8 cellular contexts compared by ENCODE assay signal in the genomic region with DNA sequence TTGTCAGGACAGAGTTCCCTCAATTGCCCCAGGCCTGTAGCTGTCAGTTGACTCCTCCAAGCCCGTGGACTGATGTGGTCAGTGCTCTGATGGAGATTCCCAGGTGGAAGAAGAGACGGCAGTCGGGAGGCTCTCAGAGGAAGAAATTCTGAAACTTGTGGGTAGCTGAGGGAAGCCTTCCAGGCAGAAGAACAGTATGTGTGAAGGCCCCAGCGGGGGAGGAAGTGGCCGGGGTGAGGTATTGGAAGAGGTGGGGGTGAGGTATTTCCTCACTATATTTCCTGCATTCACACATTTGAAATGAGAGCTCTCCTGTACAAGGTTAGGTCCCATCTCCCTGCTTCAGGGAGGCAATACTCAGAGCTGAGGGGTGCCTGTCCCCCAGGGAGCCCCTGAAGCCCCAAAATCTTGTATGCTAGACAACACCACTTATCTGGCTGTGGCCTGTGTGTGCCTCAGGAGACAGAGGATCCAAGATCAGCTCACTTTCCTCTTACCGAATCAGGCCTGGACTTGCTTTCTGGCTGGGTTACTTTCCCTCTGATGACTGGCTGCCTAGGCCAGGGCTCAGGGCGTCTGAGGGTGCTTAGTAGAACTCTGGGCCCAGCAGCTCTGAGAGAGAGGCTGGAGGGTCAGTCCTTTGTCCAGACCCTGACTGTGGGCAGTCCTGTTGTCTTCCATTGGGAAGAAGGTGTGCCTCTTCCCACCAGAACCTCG. TPM values are rescaled to one million over a fixed set of nuclear protein-coding genes. Genes with fewer than 3 reads are reported as not detected.
DNase-seq lines count a peak whose midpoint lies in the region; ATAC-seq and TF ChIP-seq lines count a peak whose summit lies in the region.

No MANE protein-coding gene starts in this region.

- H3K4me1 Mint-ChIP-seq in activated naive CD8-positive, alpha-beta T cell treated with anti-CD3 and anti-CD28 coated beads for 36 hours: peaks cover 32% of the 10 kb centered on the region
- H3K4me1 Mint-ChIP-seq in memory B cell: peaks cover 32% of the 10 kb centered on the region
- peaks cover 51% of the 10 kb centered on the region for H3K4me1 Mint-ChIP-seq in stimulated activated memory B cell treated with anti-CD40 and anti-IgM and Interleukin-4, amounts not matched to agents 10 μg/mL and 1 μg/mL and 100 μg/mL, for 72 hours

- no peaks in the 10 kb centered on the region for H3K27me3 ChIP-seq in RWPE2 (ENCODE audit: insufficient read depth, poor library complexity, severe bottlenecking)

- peak overlapping the region; percentile 73 for H3K27ac ChIP-seq in RWPE2 (ENCODE audit: poor library complexity, severe bottlenecking)

- H3K27ac Mint-ChIP-seq in activated naive CD8-positive, alpha-beta T cell treated with anti-CD3 and anti-CD28 coated beads for 36 hours: peak overlapping the region; percentile 81
- H3K27ac Mint-ChIP-seq in memory B cell: peak overlapping the region; percentile 69
- peak overlapping the region; percentile 68 for H3K27ac Mint-ChIP-seq in stimulated activated memory B cell treated with anti-CD40 and anti-IgM and Interleukin-4, amounts not matched to agents 10 μg/mL and 1 μg/mL and 100 μg/mL, for 72 hours

- peak; percentile 85 for DNase-seq in RWPE2 (ENCODE audit: low spot score)
- peak; percentile 58 for DNase-seq in activated naive CD8-positive, alpha-beta T cell treated with anti-CD3 and anti-CD28 coated beads for 36 hours
- DNase-seq in memory B cell (ENCODE audit: low spot score in 2 of 2): peak in 1 of 2 donors; percentile 17
- no peak for DNase-seq in SW480 (ENCODE audit: low spot score)
- no peak for DNase-seq in NCI-H187 treated with DMSO at 0.1 percent for 48 hours (lab: John Stamatoyannopoulos, UW)

- peaks cover 38% of the 10 kb centered on the region for H3K36me3 ChIP-seq in RWPE2 (ENCODE audit: low read depth)

- no peak overlapping the region for H3K4me3 ChIP-seq in RWPE2 (ENCODE audit: severe bottlenecking)

- no peaks in the 10 kb centered on the region for H3K9me3 Mint-ChIP-seq in activated naive CD8-positive, alpha-beta T cell treated with anti-CD3 and anti-CD28 coated beads for 36 hours
- H3K9me3 Mint-ChIP-seq in memory B cell: no peaks in the 10 kb centered on the region
- no peaks in the 10 kb centered on the region for H3K9me3 Mint-ChIP-seq in stimulated activated memory B cell treated with anti-CD40 and anti-IgM and Interleukin-4, amounts not matched to agents 10 μg/mL and 1 μg/mL and 100 μg/mL, for 72 hours

- no peaks in the 10 kb centered on the region for H3K27me3 Mint-ChIP-seq in activated naive CD8-positive, alpha-beta T cell treated with anti-CD3 and anti-CD28 coated beads for 36 hours
- no peaks in the 10 kb centered on the region for H3K27me3 Mint-ChIP-seq in memory B cell
- no peaks in the 10 kb centered on the region for H3K27me3 Mint-ChIP-seq in stimulated activated memory B cell treated with anti-CD40 and anti-IgM and Interleukin-4, amounts not matched to agents 10 μg/mL and 1 μg/mL and 100 μg/mL, for 72 hours

- peak overlapping the region; percentile 1 for H3K4me3 Mint-ChIP-seq in activated naive CD8-positive, alpha-beta T cell treated with anti-CD3 and anti-CD28 coated beads for 36 hours
- H3K4me3 Mint-ChIP-seq in memory B cell: peak overlapping the region; percentile 28
- H3K4me3 Mint-ChIP-seq in stimulated activated memory B cell treated with anti-CD40 and anti-IgM and Interleukin-4, amounts not matched to agents 10 μg/mL and 1 μg/mL and 100 μg/mL, for 72 hours: no peak overlapping the region

- TF ChIP-seq CTCF in RWPE2 (IDR thresholded peaks at IDR 0.05; ENCODE audit: poor library complexity, severe bottlenecking): no peak

- peaks cover 3% of the 10 kb centered on the region for H3K36me3 Mint-ChIP-seq in activated naive CD8-positive, alpha-beta T cell treated with anti-CD3 and anti-CD28 coated beads for 36 hours
- peaks cover 3% of the 10 kb centered on the region for H3K36me3 Mint-ChIP-seq in memory B cell
- peaks cover 8% of the 10 kb centered on the region for H3K36me3 Mint-ChIP-seq in stimulated activated memory B cell treated with anti-CD40 and anti-IgM and Interleukin-4, amounts not matched to agents 10 μg/mL and 1 μg/mL and 100 μg/mL, for 72 hours

- H3K4me1 ChIP-seq in RWPE2 (ENCODE audit: insufficient read depth, poor library complexity, severe bottlenecking): peaks cover 25% of the 10 kb centered on the region

- H3K9me3 ChIP-seq in RWPE2 (ENCODE audit: severe bottlenecking): no peaks in the 10 kb centered on the region

- peak; percentile 66 for ATAC-seq in GM18498 (IDR thresholded peaks at IDR 0.05; ENCODE audit: unreplicated experiment)
- peak; percentile 76 for ATAC-seq in RWPE2 (ENCODE audit: low read depth)
- ATAC-seq in memory B cell (ENCODE audit: low read depth): peak; percentile 95
- peak; percentile 76 for ATAC-seq in stimulated activated memory B cell treated with anti-CD40 and anti-IgM and Interleukin-4, amounts not matched to agents 10 μg/mL and 1 μg/mL and 100 μg/mL, for 72 hours
- ATAC-seq in GM19395 (IDR thresholded peaks at IDR 0.05; ENCODE audit: unreplicated experiment): no peak

RNA-seq across cellular contexts. Expression of a gene that starts 49.3 kb away (rescaled TPM):
- total RNA-seq in activated naive CD8-positive, alpha-beta T cell treated with anti-CD3 and anti-CD28 coated beads for 36 hours: under 1 TPM in 1 of 2 experiments, not detected in 1; 0.12 TPM

Comparison
In these comparisons a context has a peak if more than half of its experiments do, and no peak if none do; other contexts are left out.
1. DNase-seq: peak in RWPE2 (single experiment) and activated naive CD8-positive, alpha-beta T cell treated with anti-CD3 and anti-CD28 coated beads for 36 hours (single experiment); none in SW480 (single experiment) and NCI-H187 treated with DMSO at 0.1 percent for 48 hours (single experiment).
2. Peak in every context shown above with its lines, with median percentiles within 50 percentile points of each other: H3K27ac Mint-ChIP-seq.